13 cellular contexts compared by ENCODE assay signal in genomic region chr15:80982205-80982604, GRCh38. TPM values are rescaled to one million over a fixed set of nuclear protein-coding genes. Genes with fewer than 3 reads are reported as not detected.
DNase-seq lines count a peak whose midpoint lies in the region; ATAC-seq and TF ChIP-seq lines count a peak whose summit lies in the region.
"Had no signal": no experiment of that assay in that cellular context is flagged by ENCODE, and none has a peak within 500 bp of the region (broad histone marks: within the 10 kb centered on the region; RNA-seq: fewer than 3 reads in every experiment).

No MANE protein-coding gene starts in this region.

- H2AFZ ChIP-seq in SU-DHL-6 (ENCODE audit: low read depth, low read length, severe bottlenecking) (no peak overlapping the region), neural progenitor cell (replicated peaks) (no peak overlapping the region)

- TF ChIP-seq POLR2A in testis (IDR thresholded peaks at IDR 0.05) = no peak

- BruUV-seq in MCF 10A (replicated peaks; lab: Mats Ljungman, UMichigan) = no TSS peak

- WGBS in testis, 2 donors = 74 to 81% methylated on average over 2 of the region's 2 CpGs

- H3K36me3 ChIP-seq in SU-DHL-6 (ENCODE audit: low read length) (peaks cover 10% of the 10 kb centered on the region; the same call in 1 of the 2 replicates), neural progenitor cell (no peaks in the 10 kb centered on the region), testis (ENCODE audit: low read depth, missing control alignments) (no peaks in the 10 kb centered on the region)

- H3K27ac ChIP-seq in SU-DHL-6 (ENCODE audit: low read depth, low read length) (no peak overlapping the region), neural progenitor cell (no peak overlapping the region), testis (no peak overlapping the region)
- H3K27ac ChIP-seq: left ventricle myocardium inferior had no signal

- H3F3A ChIP-seq in SU-DHL-6 (ENCODE audit: insufficient read depth) = no peaks in the 10 kb centered on the region; the same call in 1 of the 2 replicates
- H3F3A ChIP-seq in neural progenitor cell (ENCODE audit: low read depth) = peaks cover 5% of the 10 kb centered on the region

- H3K9me2 ChIP-seq in SU-DHL-6 (replicated peaks; ENCODE audit: insufficient read depth, low read length) = no peaks in the 10 kb centered on the region

- H3K4me3 ChIP-seq in SU-DHL-6 (ENCODE audit: insufficient read depth, low read length, poor library complexity, severe bottlenecking) (no peak overlapping the region), neural progenitor cell (no peak overlapping the region), testis (no peak overlapping the region)
- H3K4me3 ChIP-seq: left ventricle myocardium inferior had no signal

- H3K9me3 Mint-ChIP-seq in activated CD4-positive, alpha-beta memory T cell treated with anti-CD3 and anti-CD28 coated beads, Interleukin-2, amount 10 ng/mL, durations not matched to agents 7 days and 5 days = no peaks in the 10 kb centered on the region
- H3K9me3 Mint-ChIP-seq in activated CD4-positive, alpha-beta memory T cell treated with anti-CD3 and anti-CD28 coated beads for 36 hours = no peaks in the 10 kb centered on the region
- H3K9me3 Mint-ChIP-seq in neural progenitor cell = no peaks in the 10 kb centered on the region
- no peaks in the 10 kb centered on the region for H3K9me3 Mint-ChIP-seq in MCF 10A (ENCODE audit: unreplicated experiment)

- H3K4me1 Mint-ChIP-seq in activated CD4-positive, alpha-beta memory T cell treated with anti-CD3 and anti-CD28 coated beads, Interleukin-2, amount 10 ng/mL, durations not matched to agents 7 days and 5 days = peaks cover 70% of the 10 kb centered on the region
- peaks cover 64% of the 10 kb centered on the region for H3K4me1 Mint-ChIP-seq in activated CD4-positive, alpha-beta memory T cell treated with anti-CD3 and anti-CD28 coated beads for 36 hours (ENCODE audit: low read depth)
- H3K4me1 Mint-ChIP-seq in neural progenitor cell = peaks cover 14% of the 10 kb centered on the region
- H3K4me1 Mint-ChIP-seq in MCF 10A (ENCODE audit: insufficient read depth, unreplicated experiment) = peaks cover 36% of the 10 kb centered on the region

- no peaks in the 10 kb centered on the region for H3K9me3 ChIP-seq in SU-DHL-6 (ENCODE audit: insufficient read depth, low read length)
- H3K9me3 ChIP-seq in neural progenitor cell (ENCODE audit: low read depth) = no peaks in the 10 kb centered on the region
- H3K9me3 ChIP-seq in testis = no peaks in the 10 kb centered on the region
- H3K9me3 ChIP-seq: left ventricle myocardium inferior had no signal

- H3K79me2 ChIP-seq in SU-DHL-6 (ENCODE audit: insufficient read depth, low read length) = peaks cover 44% of the 10 kb centered on the region
- H3K79me2 ChIP-seq in neural progenitor cell (ENCODE audit: low read depth) = peaks cover 64% of the 10 kb centered on the region

- POLR2A ChIA-PET in activated CD4-positive, alpha-beta memory T cell treated with anti-CD3 and anti-CD28 coated beads, Interleukin-2, amount 10 ng/mL, durations not matched to agents 7 days and 5 days (lab: Charles Lee) = no interaction called here
- POLR2A ChIA-PET in activated CD4-positive, alpha-beta memory T cell treated with anti-CD3 and anti-CD28 coated beads for 36 hours (lab: Charles Lee) = no interaction called here
- POLR2A ChIA-PET in MCF 10A (lab: Yijun Ruan, JAX) = no interaction called here

- H4K20me1 ChIP-seq in SU-DHL-6 (ENCODE audit: low read depth, low read length) (no peaks in the 10 kb centered on the region), neural progenitor cell (ENCODE audit: low read depth) (peaks cover 55% of the 10 kb centered on the region)

- H3K27ac Mint-ChIP-seq in activated CD4-positive, alpha-beta memory T cell treated with anti-CD3 and anti-CD28 coated beads, Interleukin-2, amount 10 ng/mL, durations not matched to agents 7 days and 5 days = peak overlapping the region; percentile 11
- H3K27ac Mint-ChIP-seq in activated CD4-positive, alpha-beta memory T cell treated with anti-CD3 and anti-CD28 coated beads for 36 hours = no peak overlapping the region
- no peak overlapping the region for H3K27ac Mint-ChIP-seq in neural progenitor cell
- H3K27ac Mint-ChIP-seq in MCF 10A (ENCODE audit: low read depth, unreplicated experiment) = no peak overlapping the region

- H3K4me2 ChIP-seq in SU-DHL-6 (ENCODE audit: low read depth, low read length, poor library complexity, severe bottlenecking) (no peak overlapping the region), neural progenitor cell (no peak overlapping the region)

- ATAC-seq in GM21367 (IDR thresholded peaks at IDR 0.05; ENCODE audit: unreplicated experiment) (peak; percentile 45), GM19324 (IDR thresholded peaks at IDR 0.05; ENCODE audit: low FRiP score, unreplicated experiment) (no peak)

- CTCF ChIA-PET in activated CD4-positive, alpha-beta memory T cell treated with anti-CD3 and anti-CD28 coated beads, Interleukin-2, amount 10 ng/mL, durations not matched to agents 7 days and 5 days (lab: Charles Lee) = interaction anchor here (1.4 kb wide), 1 partner anchor 14 kb away, joined by 4 read pairs; no protein-coding TSS in a partner anchor
- CTCF ChIA-PET in activated CD4-positive, alpha-beta memory T cell treated with anti-CD3 and anti-CD28 coated beads for 36 hours (lab: Charles Lee) = interaction anchor here (1.1 kb wide), 1 partner anchor 12 kb away, joined by 3 read pairs; no protein-coding TSS in a partner anchor
- CTCF ChIA-PET in MCF 10A (lab: Yijun Ruan, JAX) = interaction anchor here (1.3 to 1.8 kb wide), 4 partner anchors 12 to 286 kb away, joined by 3 to 6 read pairs (median 5); partner anchors contain the start of gene CEMIP

- peaks cover 73% of the 10 kb centered on the region for H3K36me3 Mint-ChIP-seq in activated CD4-positive, alpha-beta memory T cell treated with anti-CD3 and anti-CD28 coated beads, Interleukin-2, amount 10 ng/mL, durations not matched to agents 7 days and 5 days (ENCODE audit: low read depth)
- H3K36me3 Mint-ChIP-seq in activated CD4-positive, alpha-beta memory T cell treated with anti-CD3 and anti-CD28 coated beads for 36 hours = peaks cover 35% of the 10 kb centered on the region
- H3K36me3 Mint-ChIP-seq in neural progenitor cell = peaks cover 22% of the 10 kb centered on the region
- peaks cover 47% of the 10 kb centered on the region for H3K36me3 Mint-ChIP-seq in MCF 10A (ENCODE audit: insufficient read depth, unreplicated experiment)

- H3K4me1 ChIP-seq in neural progenitor cell (peaks cover 3% of the 10 kb centered on the region), testis (no peaks in the 10 kb centered on the region)

- no peak overlapping the region for H3K4me3 Mint-ChIP-seq in activated CD4-positive, alpha-beta memory T cell treated with anti-CD3 and anti-CD28 coated beads, Interleukin-2, amount 10 ng/mL, durations not matched to agents 7 days and 5 days
- H3K4me3 Mint-ChIP-seq in activated CD4-positive, alpha-beta memory T cell treated with anti-CD3 and anti-CD28 coated beads for 36 hours = no peak overlapping the region
- no peak overlapping the region for H3K4me3 Mint-ChIP-seq in neural progenitor cell
- H3K4me3 Mint-ChIP-seq in MCF 10A (ENCODE audit: unreplicated experiment) = no peak overlapping the region

- no peak for DNase-seq in activated CD4-positive, alpha-beta memory T cell treated with anti-CD3 and anti-CD28 coated beads, Interleukin-2, amount 10 ng/mL, durations not matched to agents 7 days and 5 days
- DNase-seq in activated CD4-positive, alpha-beta memory T cell treated with anti-CD3 and anti-CD28 coated beads for 36 hours = no peak
- DNase-seq in neural progenitor cell (ENCODE audit: low spot score) = no peak
- no peak for DNase-seq in testis
- DNase-seq in MCF 10A (ENCODE audit: unreplicated experiment) = no peak
- DNase-seq: effector CD4-positive, alpha-beta T cell; left ventricle myocardium inferior; NCI-H2029; nucleus accumbens; SW 1271 had no signal

- intact Hi-C loops in activated CD4-positive, alpha-beta memory T cell treated with anti-CD3 and anti-CD28 coated beads for 36 hours (cut with micrococcal nuclease) = loop anchor here (5.0 kb wide), 1 partner anchor 285 kb away; the partner anchor contains the start of gene ABHD17C
- intact Hi-C loops in testis (cut with DNase I; ENCODE audit: low total_unique reads) = no loop called here
- intact Hi-C loops in MCF 10A (cut with micrococcal nuclease) = no loop called here

- H3K27me3 Mint-ChIP-seq in activated CD4-positive, alpha-beta memory T cell treated with anti-CD3 and anti-CD28 coated beads, Interleukin-2, amount 10 ng/mL, durations not matched to agents 7 days and 5 days = no peaks in the 10 kb centered on the region
- H3K27me3 Mint-ChIP-seq in activated CD4-positive, alpha-beta memory T cell treated with anti-CD3 and anti-CD28 coated beads for 36 hours = no peaks in the 10 kb centered on the region
- H3K27me3 Mint-ChIP-seq in neural progenitor cell (ENCODE audit: insufficient read depth, low read depth) (peaks cover 2% of the 10 kb centered on the region), MCF 10A (ENCODE audit: insufficient read depth, unreplicated experiment) (no peaks in the 10 kb centered on the region)

- H3K9ac ChIP-seq in SU-DHL-6 (ENCODE audit: low read length) (no peak overlapping the region), neural progenitor cell (no peak overlapping the region)

- peak; percentile 11 for TF ChIP-seq CTCF in SU-DHL-6 (IDR thresholded peaks at IDR 0.05; ENCODE audit: insufficient read depth, low read length, poor library complexity, severe bottlenecking)
- TF ChIP-seq CTCF in neural progenitor cell (IDR thresholded peaks at IDR 0.05) = peak; percentile 17
- no peak for TF ChIP-seq CTCF in testis (IDR thresholded peaks at IDR 0.05)
- no peak for TF ChIP-seq CTCF in MCF 10A (IDR thresholded peaks at IDR 0.05; ENCODE audit: unreplicated experiment)

- H3K27me3 ChIP-seq in SU-DHL-6 (ENCODE audit: low read length) (no peaks in the 10 kb centered on the region), neural progenitor cell (no peaks in the 10 kb centered on the region), testis (no peaks in the 10 kb centered on the region)

RNA-seq across cellular contexts. Expression of gene MESD, which starts 7.4 kb away (rescaled TPM):
- 10 to 100 TPM; 34.5 to 36.1 TPM for total RNA-seq in activated CD4-positive, alpha-beta memory T cell treated with anti-CD3 and anti-CD28 coated beads, Interleukin-2, amount 10 ng/mL, durations not matched to agents 7 days and 5 days
- 10 to 100 TPM; 20.0 to 20.5 TPM for total RNA-seq in activated CD4-positive, alpha-beta memory T cell treated with anti-CD3 and anti-CD28 coated beads for 36 hours
- total RNA-seq in neural progenitor cell (ENCODE audit: low replicate concordance) (24.1 and 31.5 TPM in 2 replicates), testis (10 to 100 TPM; 38.5 to 39.8 TPM), MCF 10A (2022) (29.7 and 30.2 TPM in 2 replicates)
- polyA plus RNA-seq in testis (ENCODE audit: insufficient read depth, low read depth, low replicate concordance) = 26.0 TPM

RNA-seq across cellular contexts. Expression of gene TLNRD1, which starts 18.5 kb away (rescaled TPM):
- 10 to 100 TPM; 47.1 to 48.8 TPM for total RNA-seq in activated CD4-positive, alpha-beta memory T cell treated with anti-CD3 and anti-CD28 coated beads, Interleukin-2, amount 10 ng/mL, durations not matched to agents 7 days and 5 days
- total RNA-seq in activated CD4-positive, alpha-beta memory T cell treated with anti-CD3 and anti-CD28 coated beads for 36 hours = 10 to 100 TPM; 23.5 to 25.4 TPM
- total RNA-seq in neural progenitor cell (ENCODE audit: low replicate concordance) (7.3 and 27.3 TPM in 2 replicates), testis (10 to 100 TPM; 11.5 to 14.9 TPM), MCF 10A (2022) (17.1 and 18.3 TPM in 2 replicates)
- polyA plus RNA-seq in testis (ENCODE audit: insufficient read depth, low read depth, low replicate concordance) = 2.6 TPM

Comparison
In these comparisons a context has a peak if more than half of its experiments do, and no peak if none do; other contexts are left out.
1. CTCF ChIP-seq: peak in SU-DHL-6 (single experiment) and neural progenitor cell (single experiment); none in testis (0 of 3) and MCF 10A (single experiment).